In genomic region chr1:92838519-92838918, GRCh38 we compare ENCODE assay signal across 1 cellular context.
TF ChIP-seq lines count a peak whose summit lies in the region.

No MANE protein-coding gene starts in this region.

TF ChIP-seq in K562, 482 proteins besides CTCF, POLR2A, EP300 and RAD21:
- TF ChIP-seq, protein P1, sequence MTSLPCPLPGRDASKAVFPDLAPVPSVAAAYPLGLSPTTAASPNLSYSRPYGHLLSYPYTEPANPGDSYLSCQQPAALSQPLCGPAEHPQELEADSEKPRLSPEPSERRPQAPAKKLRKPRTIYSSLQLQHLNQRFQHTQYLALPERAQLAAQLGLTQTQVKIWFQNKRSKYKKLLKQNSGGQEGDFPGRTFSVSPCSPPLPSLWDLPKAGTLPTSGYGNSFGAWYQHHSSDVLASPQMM (CRISPR knock-in tag; IDR thresholded peaks at IDR 0.05), result no peak
- TF ChIP-seq U2AF2 (optimal IDR thresholded peaks at IDR 0.05; ENCODE audit: low read depth, low read length) (no peak), FUS (optimal IDR thresholded peaks at IDR 0.05; ENCODE audit: low read depth, low read length) (no peak), CREM (IDR thresholded peaks at IDR 0.05; ENCODE audit: low read depth) (no peak), ZNF316 (IDR thresholded peaks at IDR 0.05) (no peak), ZNF696 (CRISPR knock-in tag; conservative IDR thresholded peaks at IDR 0.05) (no peak), CBX1 (IDR thresholded peaks at IDR 0.05; ENCODE audit: low read depth) (no peak)
- TF ChIP-seq, protein P2, sequence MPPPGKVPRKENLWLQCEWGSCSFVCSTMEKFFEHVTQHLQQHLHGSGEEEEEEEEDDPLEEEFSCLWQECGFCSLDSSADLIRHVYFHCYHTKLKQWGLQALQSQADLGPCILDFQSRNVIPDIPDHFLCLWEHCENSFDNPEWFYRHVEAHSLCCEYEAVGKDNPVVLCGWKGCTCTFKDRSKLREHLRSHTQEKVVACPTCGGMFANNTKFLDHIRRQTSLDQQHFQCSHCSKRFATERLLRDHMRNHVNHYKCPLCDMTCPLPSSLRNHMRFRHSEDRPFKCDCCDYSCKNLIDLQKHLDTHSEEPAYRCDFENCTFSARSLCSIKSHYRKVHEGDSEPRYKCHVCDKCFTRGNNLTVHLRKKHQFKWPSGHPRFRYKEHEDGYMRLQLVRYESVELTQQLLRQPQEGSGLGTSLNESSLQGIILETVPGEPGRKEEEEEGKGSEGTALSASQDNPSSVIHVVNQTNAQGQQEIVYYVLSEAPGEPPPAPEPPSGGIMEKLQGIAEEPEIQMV (tag; conservative IDR thresholded peaks at IDR 0.05; ENCODE audit: low read depth), result no peak
TF ChIP-seq in K562: peak in this region for 0.
